In genomic region chr20:45934587-45935415, GRCh38 we compare ENCODE assay signal across 1 cellular context.
TF ChIP-seq lines count a peak whose summit lies in the region.

Gene PCIF1 (plus strand): TSS chr20:45934683. CDS start chr20:45939000, 4,317 bp downstream.

TF ChIP-seq in HepG2, 621 proteins besides CTCF, POLR2A, EP300 and RAD21 (continued from another document and continues in another):
- TF ChIP-seq ZNF75D (CRISPR knock-in tag; IDR thresholded peaks at IDR 0.05; ENCODE audit: borderline replicate concordance) (no peak; the same call in 1 of the 2 replicates), HNRNPH1 (optimal IDR thresholded peaks at IDR 0.05; ENCODE audit: low read depth, low read length) (no peak), NCOA2 (CRISPR knock-in tag; IDR thresholded peaks at IDR 0.05) (no peak; the same call in none of the 2 replicates), ZMYM3 (CRISPR knock-in tag; IDR thresholded peaks at IDR 0.05) (0 out of 2 replicates have a peak, but pooled peaks have one; percentile 64), ZNF646 (CRISPR knock-in tag; IDR thresholded peaks at IDR 0.05) (peak; percentile 75; the same call in 1 of the 2 replicates), ZBTB1 (CRISPR knock-in tag; IDR thresholded peaks at IDR 0.05; ENCODE audit: borderline replicate concordance) (no peak), NBN (conservative IDR thresholded peaks at IDR 0.05) (no peak), ZNF577 (CRISPR knock-in tag; IDR thresholded peaks at IDR 0.05; ENCODE audit: borderline replicate concordance, low read depth) (no peak), PRDM10 (CRISPR knock-in tag; IDR thresholded peaks at IDR 0.05; ENCODE audit: low read depth) (peak; percentile 67), ZNF687 (CRISPR knock-in tag; IDR thresholded peaks at IDR 0.05) (peak; percentile 92), ZMAT5 (CRISPR knock-in tag; IDR thresholded peaks at IDR 0.05; ENCODE audit: borderline replicate concordance, low read depth) (no peak), ZNF234 (CRISPR knock-in tag; conservative IDR thresholded peaks at IDR 0.05) (no peak), JUND (CRISPR knock-in tag; IDR thresholded peaks at IDR 0.05) (peak; percentile 72; the same call in 1 of the 2 replicates), FOXP4 (CRISPR knock-in tag; IDR thresholded peaks at IDR 0.05) (peak; percentile 47; the same call in 1 of the 2 replicates), IKZF4 (CRISPR knock-in tag; IDR thresholded peaks at IDR 0.05; ENCODE audit: borderline replicate concordance, low read depth, not compliant biosample characterization) (no peak), FUBP1 (CRISPR knock-in tag; IDR thresholded peaks at IDR 0.05; ENCODE audit: borderline replicate concordance) (no peak), ZNF407 (CRISPR knock-in tag; IDR thresholded peaks at IDR 0.05; ENCODE audit: not compliant biosample characterization) (peak; percentile 80), ZNF781 (CRISPR knock-in tag; IDR thresholded peaks at IDR 0.05; ENCODE audit: borderline replicate concordance, not compliant biosample characterization) (peak; percentile 82), RNF2 (conservative IDR thresholded peaks at IDR 0.05; ENCODE audit: low read depth) (no peak), FOXJ3 (CRISPR knock-in tag; IDR thresholded peaks at IDR 0.05; ENCODE audit: borderline replicate concordance) (no peak; the same call in 1 of the 2 replicates), MAFG (CRISPR knock-in tag; IDR thresholded peaks at IDR 0.05) (no peak)
